In genomic region chr17:68460715-68461114, GRCh38 we compare ENCODE assay signal across 16 cellular contexts. TPM values are rescaled to one million over a fixed set of nuclear protein-coding genes. Genes with fewer than 3 reads are reported as not detected.
DNase-seq lines count a peak whose midpoint lies in the region; ATAC-seq and TF ChIP-seq lines count a peak whose summit lies in the region.
"Had no signal": no experiment of that assay in that cellular context is flagged by ENCODE, and none has a peak within 500 bp of the region (broad histone marks: within the 10 kb centered on the region; RNA-seq: fewer than 3 reads in every experiment).

No MANE protein-coding gene starts in this region.

- H3K9me3 Mint-ChIP-seq in CD8-positive, alpha-beta T cell: no peaks in the 10 kb centered on the region
- H3K9me3 Mint-ChIP-seq in T-helper 1 cell treated with Interleukin-12 subunit alpha and Interleukin-12 subunit beta and Interleukin-4 antibody, amounts not matched to agents 30 μg/mL and 1 μg/mL, for 36 hours: no peaks in the 10 kb centered on the region
- H3K9me3 Mint-ChIP-seq: neural crest cell had no signal

- no peak overlapping the region for H3K9ac ChIP-seq in BLaER1 treated with 17β-estradiol and CSF1 and Interleukin-3, amounts not matched to agents 10 nM and 100 nM

- H3K9me3 ChIP-seq in BLaER1 treated with 17β-estradiol and CSF1 and Interleukin-3, amounts not matched to agents 10 nM and 100 nM (replicated peaks in 1 of 11): no peaks in the 10 kb centered on the region
- no peaks in the 10 kb centered on the region for H3K9me3 ChIP-seq in CD8-positive, alpha-beta T cell (ENCODE audit: low read length)
- H3K9me3 ChIP-seq: SJSA1, tibial artery had no signal

- no peaks in the 10 kb centered on the region for H4K20me1 ChIP-seq in BLaER1 treated with 17β-estradiol and CSF1 and Interleukin-3, amounts not matched to agents 10 nM and 100 nM

- peak overlapping the region; percentile 82 for H3K27ac Mint-ChIP-seq in CD8-positive, alpha-beta T cell
- peak overlapping the region; percentile 92 for H3K27ac Mint-ChIP-seq in T-helper 1 cell treated with Interleukin-12 subunit alpha and Interleukin-12 subunit beta and Interleukin-4 antibody, amounts not matched to agents 30 μg/mL and 1 μg/mL, for 36 hours

- H3K4me2 ChIP-seq in BLaER1 treated with 17β-estradiol and CSF1 and Interleukin-3, amounts not matched to agents 10 nM and 100 nM: peak overlapping the region; percentile 60 to 77 (median 71); a peak in 19 of 22 replicates

- 0 out of 22 replicates have a peak overlapping the region, but pooled peaks of 1 of the 11 experiments have one; percentile 21 for H3K27ac ChIP-seq in BLaER1 treated with 17β-estradiol and CSF1 and Interleukin-3, amounts not matched to agents 10 nM and 100 nM
- H3K27ac ChIP-seq in CD8-positive, alpha-beta T cell (ENCODE audit: low read depth, low read length): peak overlapping the region; percentile 32
- no peak overlapping the region for H3K27ac ChIP-seq in brain microvascular endothelial cell
- H3K27ac ChIP-seq: C4-2B, dorsolateral prefrontal cortex, SJSA1, tibial artery had no signal

- peaks cover 57% of the 10 kb centered on the region for H3K4me1 Mint-ChIP-seq in CD8-positive, alpha-beta T cell (ENCODE audit: low read depth)
- H3K4me1 Mint-ChIP-seq in T-helper 1 cell treated with Interleukin-12 subunit alpha and Interleukin-12 subunit beta and Interleukin-4 antibody, amounts not matched to agents 30 μg/mL and 1 μg/mL, for 36 hours (ENCODE audit: low read depth): peaks cover 65% of the 10 kb centered on the region

- H3K36me3 ChIP-seq in BLaER1 treated with 17β-estradiol and CSF1 and Interleukin-3, amounts not matched to agents 10 nM and 100 nM: no peaks in the 10 kb centered on the region
- no peaks in the 10 kb centered on the region for H3K36me3 ChIP-seq in CD8-positive, alpha-beta T cell (ENCODE audit: insufficient read depth, low read length)
- no peaks in the 10 kb centered on the region for H3K36me3 ChIP-seq in brain microvascular endothelial cell (replicated peaks)
- H3K36me3 ChIP-seq: SJSA1, tibial artery had no signal

- H3K4me1 ChIP-seq in BLaER1 treated with 17β-estradiol and CSF1 and Interleukin-3, amounts not matched to agents 10 nM and 100 nM: peaks cover 42 to 49% (median 46%) of the 10 kb centered on the region in 10 experiments
- H3K4me1 ChIP-seq in CD8-positive, alpha-beta T cell (ENCODE audit: insufficient read depth, low read length): peaks cover 49% of the 10 kb centered on the region

- intact Hi-C loops in CD8-positive, alpha-beta T cell (cut with DNase I, micrococcal nuclease): loop anchor here (5.0 to 10.0 kb wide), 2 partner anchors 103 to 746 kb away; partner anchors contain the start of gene NOL11 (in 1 of the 2)

- no peaks in the 10 kb centered on the region for H3K27me3 Mint-ChIP-seq in CD8-positive, alpha-beta T cell (ENCODE audit: low read depth)
- no peaks in the 10 kb centered on the region for H3K27me3 Mint-ChIP-seq in T-helper 1 cell treated with Interleukin-12 subunit alpha and Interleukin-12 subunit beta and Interleukin-4 antibody, amounts not matched to agents 30 μg/mL and 1 μg/mL, for 36 hours (ENCODE audit: low read depth)

- H3K36me3 Mint-ChIP-seq in CD8-positive, alpha-beta T cell: no peaks in the 10 kb centered on the region
- H3K36me3 Mint-ChIP-seq in T-helper 1 cell treated with Interleukin-12 subunit alpha and Interleukin-12 subunit beta and Interleukin-4 antibody, amounts not matched to agents 30 μg/mL and 1 μg/mL, for 36 hours (ENCODE audit: low read depth): no peaks in the 10 kb centered on the region

- DNase-seq in CD8-positive, alpha-beta T cell: peak in 2 of 7 experiments; percentile 26 to 64
- peak; percentile 47 for DNase-seq in fibroblast of the aortic adventitia (ENCODE audit: low read depth)
- DNase-seq in brain microvascular endothelial cell: no peak
- DNase-seq in AG20443 (ENCODE audit: low spot score): no peak
- no peak for DNase-seq in GM19240 (ENCODE audit: insufficient read length, low spot score)
- DNase-seq: dorsolateral prefrontal cortex, foreskin melanocyte, NCI-H1105 treated with DMSO at 0.1 percent for 48 hours, NCI-H446 treated with DMSO at 0.1 percent for 48 hours, tibial artery had no signal

- no peaks in the 10 kb centered on the region for H3K27me3 ChIP-seq in BLaER1 treated with 17β-estradiol and CSF1 and Interleukin-3, amounts not matched to agents 10 nM and 100 nM
- H3K27me3 ChIP-seq in CD8-positive, alpha-beta T cell (ENCODE audit: insufficient read depth, low read length): no peaks in the 10 kb centered on the region
- H3K27me3 ChIP-seq in brain microvascular endothelial cell (replicated peaks): no peaks in the 10 kb centered on the region
- H3K27me3 ChIP-seq: dorsolateral prefrontal cortex, tibial artery had no signal

- no peak overlapping the region for H3K4me3 ChIP-seq in BLaER1 treated with 17β-estradiol and CSF1 and Interleukin-3, amounts not matched to agents 10 nM and 100 nM
- H3K4me3 ChIP-seq in CD8-positive, alpha-beta T cell (ENCODE audit: low read depth, low read length): no peak overlapping the region
- H3K4me3 ChIP-seq in fibroblast of the aortic adventitia (ENCODE audit: low read depth, low read length) (no peak overlapping the region), brain microvascular endothelial cell (ENCODE audit: low read depth, low read length) (no peak overlapping the region)
- H3K4me3 ChIP-seq: dorsolateral prefrontal cortex, SJSA1, tibial artery had no signal

- in situ Hi-C loops in brain microvascular endothelial cell (cut with HindIII; ENCODE audit: low pct_ligation_motif_present, low sequenced_read_pairs): no loop called here

- no peak for TF ChIP-seq CTCF in CD8-positive, alpha-beta T cell (IDR thresholded peaks at IDR 0.05)
- TF ChIP-seq CTCF in fibroblast of the aortic adventitia (IDR thresholded peaks at IDR 0.05; ENCODE audit: insufficient read depth, low read length) (no peak), brain microvascular endothelial cell (IDR thresholded peaks at IDR 0.05; ENCODE audit: low read depth, low read length, missing control alignments) (no peak)

- CTCF ChIA-PET in CD8-positive, alpha-beta T cell (lab: Charles Lee): interaction anchor here (0.8 to 19.9 kb wide), 11 partner anchors 12 to 405 kb away, joined by 3 to 215 read pairs (median 5); no protein-coding TSS in a partner anchor

- no peak overlapping the region for H3K4me3 Mint-ChIP-seq in CD8-positive, alpha-beta T cell
- peak overlapping the region; percentile 52 for H3K4me3 Mint-ChIP-seq in T-helper 1 cell treated with Interleukin-12 subunit alpha and Interleukin-12 subunit beta and Interleukin-4 antibody, amounts not matched to agents 30 μg/mL and 1 μg/mL, for 36 hours

- POLR2A ChIA-PET in CD8-positive, alpha-beta T cell (lab: Charles Lee): interaction anchor here (0.5 to 6.6 kb wide), 8 partner anchors 19 to 281 kb away, joined by 3 to 54 read pairs (median 4); partner anchors contain the start of genes ARSG and SLC16A6

- ATAC-seq in CD8-positive, alpha-beta T cell: no peak
- ATAC-seq in GM18502 (IDR thresholded peaks at IDR 0.05; ENCODE audit: poor library complexity, unreplicated experiment): no peak

RNA-seq across cellular contexts. Expression of gene WIPI1, which starts 3.4 kb away (rescaled TPM):
- 1 to 10 TPM; 2.4 to 2.5 TPM for total RNA-seq in CD8-positive, alpha-beta T cell
- 78.1 and 84.9 TPM in 2 replicates for total RNA-seq in fibroblast of the aortic adventitia (ENCODE audit: low replicate concordance)

RNA-seq across cellular contexts. Expression of gene PRKAR1A, which starts 51.5 kb away (rescaled TPM):
- total RNA-seq in CD8-positive, alpha-beta T cell: 10 to 100 TPM; 61.2 to 63.5 TPM
- total RNA-seq in fibroblast of the aortic adventitia (ENCODE audit: low replicate concordance): 267 and 308 TPM in 2 replicates

Comparison
In these comparisons a context has a peak if more than half of its experiments do, and no peak if none do; other contexts are left out.
1. RNA of gene WIPI1, which starts 3.4 kb away (total RNA-seq): 78.1 to 84.9 TPM in fibroblast of the aortic adventitia; 2.4 to 2.5 TPM in CD8-positive, alpha-beta T cell; every median in the first group is over 10 times any median in the second.